ENCODE assay signal across 8 cellular contexts in the genomic region with DNA sequence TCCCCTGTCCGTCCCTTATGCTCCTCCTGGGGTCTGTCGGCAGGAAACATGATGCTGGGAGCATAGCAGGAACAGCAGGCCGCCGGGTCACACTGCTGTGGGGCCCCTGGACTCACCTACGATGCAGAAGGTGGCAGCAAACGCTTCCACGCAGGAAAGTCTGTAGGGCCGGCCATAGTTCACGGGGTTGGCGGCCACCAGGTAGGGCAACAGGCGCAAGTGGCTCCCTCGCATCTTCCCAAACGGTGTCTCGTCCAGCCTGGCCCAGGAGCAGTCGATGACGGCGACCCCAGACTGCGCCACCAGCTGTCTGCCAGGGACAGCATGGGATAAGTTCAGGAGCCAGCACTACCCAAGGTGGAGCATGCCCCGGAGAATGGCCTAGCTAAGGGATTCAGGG. TPM values are rescaled to one million over a fixed set of nuclear protein-coding genes. Genes with fewer than 3 reads are reported as not detected.
DNase-seq lines count a peak whose midpoint lies in the region; ATAC-seq and TF ChIP-seq lines count a peak whose summit lies in the region.

No MANE protein-coding gene starts in this region.

- no peaks in the 10 kb centered on the region for H3K27me3 Mint-ChIP-seq in activated B cell treated with CpG ODN at 0.5 μM for 24 hours

- H3K4me1 Mint-ChIP-seq in activated B cell treated with CpG ODN at 0.5 μM for 24 hours, result peaks cover 30% of the 10 kb centered on the region

- CTCF ChIA-PET in activated B cell treated with CpG ODN at 0.5 μM for 24 hours (lab: Charles Lee), result no interaction called here

- H3F3A ChIP-seq in smooth muscle cell (ENCODE audit: low read depth), result no peaks in the 10 kb centered on the region

- no CpG with 5 or more reads among the region's 19 CpGs for WGBS in iPS DF 6.9 (ENCODE audit: insufficient coverage, insufficient read length)
- 91% methylated on average over 19 of the region's 19 CpGs for WGBS in smooth muscle cell (ENCODE audit: low lambda C conversion rate)

- ATAC-seq in activated B cell treated with CpG ODN at 0.5 μM for 24 hours (ENCODE audit: low read depth) (no peak), HG03039 (IDR thresholded peaks at IDR 0.05; ENCODE audit: unreplicated experiment) (no peak)

- H3K4me3 Mint-ChIP-seq in activated B cell treated with CpG ODN at 0.5 μM for 24 hours, result peak overlapping the region; percentile 80

- no peaks in the 10 kb centered on the region for H3K9me3 Mint-ChIP-seq in activated B cell treated with CpG ODN at 0.5 μM for 24 hours

- DNase-seq in HAP-1 (ENCODE audit: low spot score in 2 of 2), result no peak
- DNase-seq in activated B cell treated with CpG ODN at 0.5 μM for 24 hours, result no peak
- DNase-seq in iPS DF 6.9 (ENCODE audit: low read depth, low spot score), result no peak
- no peak for DNase-seq in smooth muscle cell (lab: John Stamatoyannopoulos, UW; ENCODE audit: unreplicated experiment)
- no peak for DNase-seq in HPDE6-E6E7 (ENCODE audit: extremely low spot score)
- DNase-seq in NCI-H2171 treated with DMSO at 0.1 percent for 48 hours (lab: John Stamatoyannopoulos, UW), result no peak
- DNase-seq in SW480 (ENCODE audit: low spot score), result no peak

- H3K36me3 ChIP-seq in HAP-1 (replicated peaks), result peaks cover 14% of the 10 kb centered on the region
- H3K36me3 ChIP-seq in iPS DF 6.9 (ENCODE audit: control insufficient read depth, insufficient read depth, low read length), result peaks cover 12% of the 10 kb centered on the region
- H3K36me3 ChIP-seq in smooth muscle cell (ENCODE audit: low read depth), result no peaks in the 10 kb centered on the region

- H3K79me2 ChIP-seq in smooth muscle cell (ENCODE audit: low read depth), result peaks cover 54% of the 10 kb centered on the region

- H3K36me3 Mint-ChIP-seq in activated B cell treated with CpG ODN at 0.5 μM for 24 hours (ENCODE audit: low read depth), result peaks cover 24% of the 10 kb centered on the region

- POLR2A ChIA-PET in activated B cell treated with CpG ODN at 0.5 μM for 24 hours (lab: Charles Lee), result interaction anchor here (1.0 to 1.8 kb wide), 3 partner anchors 8 to 70 kb away, joined by 3 to 15 read pairs (median 6); partner anchors contain the start of gene UQCC4

- no peaks in the 10 kb centered on the region for H3K9me3 ChIP-seq in HAP-1
- no peaks in the 10 kb centered on the region for H3K9me3 ChIP-seq in iPS DF 6.9 (ENCODE audit: control insufficient read depth, insufficient read depth, low read length)
- H3K9me3 ChIP-seq in smooth muscle cell (replicated peaks; ENCODE audit: low read depth), result no peaks in the 10 kb centered on the region

- peak overlapping the region; percentile 64 for H3K4me3 ChIP-seq in HAP-1
- H3K4me3 ChIP-seq in iPS DF 6.9 (ENCODE audit: low read length), result peak overlapping the region; percentile 98; the same call in 1 of the 2 replicates
- H3K4me3 ChIP-seq in smooth muscle cell, result peak overlapping the region; percentile 97

- peaks cover 4% of the 10 kb centered on the region; the same call in 1 of the 2 replicates for H3K4me1 ChIP-seq in HAP-1
- H3K4me1 ChIP-seq in iPS DF 6.9 (ENCODE audit: control insufficient read depth, insufficient read depth, low read length), result peaks cover 2% of the 10 kb centered on the region
- peaks cover 7% of the 10 kb centered on the region for H3K4me1 ChIP-seq in smooth muscle cell (ENCODE audit: low read depth)

- H2AFZ ChIP-seq in smooth muscle cell (ENCODE audit: low read depth), result no peak overlapping the region

- TF ChIP-seq CTCF in activated B cell treated with CpG ODN at 0.5 μM for 24 hours (IDR thresholded peaks at IDR 0.05) (no peak), smooth muscle cell (IDR thresholded peaks at IDR 0.05; ENCODE audit: borderline replicate concordance, insufficient read depth, poor library complexity, severe bottlenecking) (no peak)

- H3K27me3 ChIP-seq in HAP-1 (ENCODE audit: low read depth) (no peaks in the 10 kb centered on the region), iPS DF 6.9 (ENCODE audit: control insufficient read depth, insufficient read depth, low read length) (no peaks in the 10 kb centered on the region), smooth muscle cell (ENCODE audit: low read depth) (no peaks in the 10 kb centered on the region)

- H3K9ac ChIP-seq in smooth muscle cell (ENCODE audit: low read depth), result peak overlapping the region; percentile 83

- intact Hi-C loops in activated B cell treated with CpG ODN at 0.5 μM for 24 hours (cut with micrococcal nuclease), result loop anchor here (1.0 to 2.0 kb wide), 4 partner anchors 7 to 356 kb away; partner anchors contain the start of genes MAPK8IP3 and UQCC4

- peak overlapping the region; percentile 35 for H3K27ac Mint-ChIP-seq in activated B cell treated with CpG ODN at 0.5 μM for 24 hours

- peaks cover 16% of the 10 kb centered on the region for H4K20me1 ChIP-seq in smooth muscle cell (ENCODE audit: low read depth)

- in situ Hi-C loops in HAP-1 (cut with MboI; ENCODE audit: low sequenced_read_pairs), result no loop called here

- peak overlapping the region; percentile 99 for H3K4me2 ChIP-seq in smooth muscle cell

- H3K27ac ChIP-seq in iPS DF 6.9 (ENCODE audit: low read length), result no peak overlapping the region
- no peak overlapping the region for H3K27ac ChIP-seq in smooth muscle cell (ENCODE audit: low read depth)

RNA-seq across cellular contexts. Expression of gene TSR3, which starts 1.0 kb away (rescaled TPM):
- total RNA-seq in activated B cell treated with CpG ODN at 0.5 μM for 24 hours, result 45.3 and 49.0 TPM in 2 replicates
- total RNA-seq in smooth muscle cell, result 54.9 and 55.2 TPM in 2 replicates
- 142 TPM in 2 replicates for polyA plus RNA-seq in smooth muscle cell

RNA-seq across cellular contexts. Expression of gene GNPTG, which starts 1.0 kb away (rescaled TPM):
- total RNA-seq in activated B cell treated with CpG ODN at 0.5 μM for 24 hours (36.3 and 40.2 TPM in 2 replicates), smooth muscle cell (28.0 and 34.4 TPM in 2 replicates)
- polyA plus RNA-seq in smooth muscle cell, result 73.3 and 79.2 TPM in 2 replicates

RNA-seq across cellular contexts. Expression of gene BAIAP3, which starts 17.2 kb away (rescaled TPM):
- 6.5 and 8.5 TPM in 2 replicates for total RNA-seq in activated B cell treated with CpG ODN at 0.5 μM for 24 hours
- total RNA-seq in smooth muscle cell, result 0.31 TPM in 1 of 2 replicates, not detected in the other
- polyA plus RNA-seq in smooth muscle cell, result 0.34 and 0.51 TPM in 2 replicates

RNA-seq across cellular contexts. Expression of gene UBE2I, which starts 41.3 kb away (rescaled TPM):
- 220 and 240 TPM in 2 replicates for total RNA-seq in activated B cell treated with CpG ODN at 0.5 μM for 24 hours
- 51.5 and 95.9 TPM in 2 replicates for total RNA-seq in smooth muscle cell
- polyA plus RNA-seq in smooth muscle cell, result 169 and 180 TPM in 2 replicates
